1 cellular context compared by ENCODE assay signal in genomic region chrX:17082831-17083230, GRCh38.
TF ChIP-seq lines count a peak whose summit lies in the region.

No MANE protein-coding gene starts in this region.

TF ChIP-seq in WTC11, 78 proteins besides CTCF, POLR2A, EP300 and RAD21 (continued from another document):
- TF ChIP-seq ZNF281 (CRISPR knock-in tag; IDR thresholded peaks at IDR 0.05), result no peak
- TF ChIP-seq ERG (CRISPR knock-in tag; IDR thresholded peaks at IDR 0.05), result no peak
- TF ChIP-seq CREB1 (CRISPR knock-in tag; IDR thresholded peaks at IDR 0.05), result no peak
